ENCODE assay signal across 22 cellular contexts in genomic region chr16:82990155-82990554, GRCh38.
DNase-seq lines count a peak whose midpoint lies in the region; ATAC-seq, FAIRE-seq and TF ChIP-seq lines count a peak whose summit lies in the region.
"Had no signal": no experiment of that assay in that cellular context is flagged by ENCODE, and none has a peak within 500 bp of the region (broad histone marks: within the 10 kb centered on the region; RNA-seq: fewer than 3 reads in every experiment).

No MANE protein-coding gene starts in this region.

- WGBS in IMR-90 (ENCODE audit: extremely low coverage in 2 of 2, insufficient read length in 1 of 2), 2 experiments = no CpG with 5 or more reads among the region's 3 CpGs
- WGBS in neuronal stem cell (ENCODE audit: extremely low coverage in 2 of 2, insufficient read length in 2 of 2, insufficient replicate concordance in 1 of 2), 2 donors = no CpG with 5 or more reads among the region's 3 CpGs

- H3K9ac ChIP-seq in IMR-90 (ENCODE audit: low read depth, low read length) (no peak overlapping the region), keratinocyte (ENCODE audit: control insufficient read depth, extremely low read depth, insufficient read depth, low read length) (no peak overlapping the region), neuronal stem cell (ENCODE audit: low read depth, low read length, poor library complexity) (no peak overlapping the region)

- no peak overlapping the region for H2BK20ac ChIP-seq in IMR-90 (ENCODE audit: low read depth, low read length)

- no peak overlapping the region for H2AK9ac ChIP-seq in IMR-90 (replicated peaks; ENCODE audit: low read depth, low read length, poor library complexity)

- in situ Hi-C loops in IMR-90 (cut with MboI; ENCODE audit: low sequenced_read_pairs) (no loop called here), ACHN (cut with HindIII; ENCODE audit: low pct_ligation_motif_present, low pct_unique_long_range_greater_than_20kb, low sequenced_read_pairs) (no loop called here)

- H4K20me1 ChIP-seq in IMR-90 (ENCODE audit: insufficient read depth, low read length) (no peaks in the 10 kb centered on the region), keratinocyte (ENCODE audit: control insufficient read depth, extremely low read depth, insufficient read depth, low read length) (no peaks in the 10 kb centered on the region)

- H3K9me1 ChIP-seq in IMR-90 (ENCODE audit: insufficient read depth, low read length) (peaks cover 5% of the 10 kb centered on the region), keratinocyte (ENCODE audit: control insufficient read depth, extremely low read depth, insufficient read depth, low read length) (no peaks in the 10 kb centered on the region)

- no peak overlapping the region for H4K91ac ChIP-seq in IMR-90 (ENCODE audit: insufficient read depth, low read depth, low read length)
- no peak overlapping the region for H4K91ac ChIP-seq in neuronal stem cell (ENCODE audit: low read depth, low read length, poor library complexity)

- no peak for TF ChIP-seq CTCF in IMR-90 (conservative IDR thresholded peaks at IDR 0.05; ENCODE audit: low read depth, low read length)
- TF ChIP-seq CTCF in choroid plexus epithelial cell (conservative IDR thresholded peaks at IDR 0.05; ENCODE audit: low read depth, low read length) = no peak
- no peak for TF ChIP-seq CTCF in keratinocyte (optimal IDR thresholded peaks at IDR 0.05 in 1 of 3, IDR thresholded peaks at IDR 0.05 in 1 of 3, conservative IDR thresholded peaks at IDR 0.05 in 1 of 3; ENCODE audit: extremely low read depth in 1 of 3, insufficient read depth in 2 of 3, low read length in 3 of 3)

- no peak overlapping the region for H2BK15ac ChIP-seq in IMR-90 (ENCODE audit: low read depth, low read length)
- no peak overlapping the region for H2BK15ac ChIP-seq in neuronal stem cell (ENCODE audit: low read length)

- H2AK5ac ChIP-seq in IMR-90 (ENCODE audit: low read depth, low read length) = no peak overlapping the region
- H2AK5ac ChIP-seq in neuronal stem cell (ENCODE audit: low read depth, low read length) = no peak overlapping the region

- peaks cover 2% of the 10 kb centered on the region for H3K4me1 ChIP-seq in IMR-90 (ENCODE audit: control insufficient read depth, insufficient read depth, low read length)
- H3K4me1 ChIP-seq in keratinocyte (ENCODE audit: control insufficient read depth, extremely low read depth, insufficient read depth, low read length) = no peaks in the 10 kb centered on the region
- H3K4me1 ChIP-seq in neuronal stem cell (ENCODE audit: control insufficient read depth in 2 of 2, insufficient read depth in 1 of 2, low read depth in 1 of 2, low read length in 2 of 2) = no peaks in the 10 kb centered on the region
- H3K4me1 ChIP-seq: right lobe of liver had no signal

- dilution Hi-C loops in IMR-90 (cut with HindIII; ENCODE audit: low sequenced_read_pairs, unreplicated experiment) = no loop called here
- dilution Hi-C loops in keratinocyte (cut with MboI; ENCODE audit: extremely low pct_ligation_motif_present, low sequenced_read_pairs) = no loop called here

- 0 out of 2 replicates have a peak, but pooled peaks have one; percentile 4 for TF ChIP-seq RAD21 in IMR-90 (IDR thresholded peaks at IDR 0.05; ENCODE audit: low read length)

- no peak overlapping the region for H3K14ac ChIP-seq in IMR-90 (replicated peaks; ENCODE audit: low read depth, low read length)
- H3K14ac ChIP-seq in neuronal stem cell (ENCODE audit: low read length) = no peak overlapping the region

- peak; percentile 16 for DNase-seq in AG08396 (ENCODE audit: low spot score)
- peak; percentile 83 for DNase-seq in IMR-90
- peak; percentile 44 for DNase-seq in choroid plexus epithelial cell (ENCODE audit: low read depth)
- no peak for DNase-seq in keratinocyte (ENCODE audit: low read depth, low spot score)
- no peak for DNase-seq in neuronal stem cell (ENCODE audit: low spot score)
- DNase-seq in OCI-M2 (lab: John Stamatoyannopoulos, UW; ENCODE audit: unreplicated experiment) = no peak
- no peak for DNase-seq in ACHN
- DNase-seq in NCI-H2196 treated with DMSO at 0.1 percent for 48 hours (lab: John Stamatoyannopoulos, UW; ENCODE audit: unreplicated experiment) = no peak
- DNase-seq: activated CD4-positive, alpha-beta T cell treated with anti-CD3 and anti-CD28 coated beads, Interleukin-2, amount 10 ng/mL, durations not matched to agents 24 days and 14 days; activated CD8-positive, alpha-beta memory T cell treated with anti-CD3 and anti-CD28 coated beads, Interleukin-2, amount 50 U/mL, for 4 hours; activated gamma-delta T cell; AML-193; anterior cingulate cortex; Caco-2; GDM1; NCI-H1092 treated with DMSO at 0.1 percent for 48 hours; NCI-H524; right lobe of liver; stimulated activated CD4-positive, alpha-beta T cell treated with anti-CD3 and anti-CD28 coated beads, Interleukin-2, amount 100 ng/mL, for 24 hours had no signal

- H2BK12ac ChIP-seq in neuronal stem cell (ENCODE audit: low read length) = no peak overlapping the region

- H3K4ac ChIP-seq in IMR-90 (ENCODE audit: low read depth, low read length) (no peak overlapping the region), neuronal stem cell (ENCODE audit: low read length) (no peak overlapping the region)

- peak; percentile 13 for FAIRE-seq in keratinocyte (lab: Jason Lieb, UNC)
- FAIRE-seq: GM12892, K562, urothelium cell line had no signal

- no peaks in the 10 kb centered on the region for H3K79me2 ChIP-seq in keratinocyte (ENCODE audit: control insufficient read depth, insufficient read depth, low read length)

- H3K23ac ChIP-seq in IMR-90 (ENCODE audit: low read depth, low read length) = no peak overlapping the region
- no peak overlapping the region for H3K23ac ChIP-seq in neuronal stem cell (ENCODE audit: low read depth, low read length, poor library complexity)

- no peak overlapping the region for H2BK5ac ChIP-seq in IMR-90 (ENCODE audit: low read depth, low read length, poor library complexity, severe bottlenecking)
- H2BK5ac ChIP-seq in neuronal stem cell (ENCODE audit: low read length) = no peak overlapping the region

- no peak overlapping the region for H4K5ac ChIP-seq in IMR-90 (ENCODE audit: low read depth, low read length)

- H2BK120ac ChIP-seq in IMR-90 (ENCODE audit: low read depth, low read length) (no peak overlapping the region), neuronal stem cell (ENCODE audit: low read depth, low read length) (no peak overlapping the region)

- no TSS peak for BruUV-seq in IMR-90 (replicated peaks; lab: Mats Ljungman, UMichigan)

- TF ChIP-seq POLR2A in IMR-90 (IDR thresholded peaks at IDR 0.05; ENCODE audit: low read depth, low read length) = no peak

- no peak overlapping the region for H4K8ac ChIP-seq in IMR-90 (ENCODE audit: low read depth in 2 of 2, low read length in 2 of 2)
- H4K8ac ChIP-seq in neuronal stem cell (ENCODE audit: low read depth, low read length) = no peak overlapping the region

- H3K18ac ChIP-seq in IMR-90 (ENCODE audit: low read depth, low read length) (no peak overlapping the region), neuronal stem cell (ENCODE audit: low read length) (no peak overlapping the region)

- no peak overlapping the region for H3K56ac ChIP-seq in IMR-90 (ENCODE audit: extremely low read depth, insufficient read depth, low read length)

- no peaks in the 10 kb centered on the region for H3K36me3 ChIP-seq in IMR-90 (ENCODE audit: control insufficient read depth, insufficient read depth, low read length)
- peaks cover under 1 to 4% of the 10 kb centered on the region in 2 experiments for H3K36me3 ChIP-seq in keratinocyte (ENCODE audit: control insufficient read depth in 2 of 2, extremely low read depth in 1 of 2, insufficient read depth in 2 of 2, low read length in 2 of 2)
- no peaks in the 10 kb centered on the region for H3K36me3 ChIP-seq in neuronal stem cell (replicated peaks in 1 of 2; ENCODE audit: control insufficient read depth in 2 of 2, insufficient read depth in 2 of 2, low read length in 2 of 2)
- H3K36me3 ChIP-seq: right lobe of liver had no signal

- H2AFZ ChIP-seq in IMR-90 (replicated peaks; ENCODE audit: low read length, poor library complexity) (no peak overlapping the region), keratinocyte (ENCODE audit: control insufficient read depth, low read length) (no peak overlapping the region), neuronal stem cell (ENCODE audit: low read length) (no peak overlapping the region)

- CTCF ChIA-PET in IMR-90 (lab: Yijun Ruan, JAX) = no interaction called here

- ATAC-seq in IMR-90 (ENCODE audit: low read depth) = peak; percentile 82
- ATAC-seq: K562, right lobe of liver had no signal

- POLR2A ChIA-PET in IMR-90 (lab: Charles Lee; ENCODE audit: unreplicated experiment) = no interaction called here

- peaks cover 6 to 9% of the 10 kb centered on the region in 2 experiments; a peak in 3 of 4 replicates for H3K79me1 ChIP-seq in IMR-90 (ENCODE audit: low read depth in 1 of 2, low read length in 2 of 2)
- no peaks in the 10 kb centered on the region for H3K79me1 ChIP-seq in neuronal stem cell (ENCODE audit: low read depth, low read length)

- no peak overlapping the region for H3K27ac ChIP-seq in IMR-90 (ENCODE audit: insufficient read depth, low read length)
- no peak overlapping the region for H3K27ac ChIP-seq in keratinocyte (ENCODE audit: control insufficient read depth, insufficient read depth, low read length)
- no peak overlapping the region for H3K27ac ChIP-seq in neuronal stem cell (replicated peaks; ENCODE audit: low read length)
- H3K27ac ChIP-seq: right lobe of liver had no signal

- H3K27me3 ChIP-seq in IMR-90 (ENCODE audit: control insufficient read depth, insufficient read depth, low read length) (no peaks in the 10 kb centered on the region), keratinocyte (ENCODE audit: control insufficient read depth, extremely low read depth, insufficient read depth, low read length) (no peaks in the 10 kb centered on the region), neuronal stem cell (ENCODE audit: control insufficient read depth in 3 of 3, insufficient read depth in 3 of 3, low read depth in 1 of 3, low read length in 3 of 3) (no peaks in the 10 kb centered on the region)
- H3K27me3 ChIP-seq: right lobe of liver had no signal

- H3K4me3 ChIP-seq in IMR-90 (ENCODE audit: insufficient read depth, low read depth, low read length) (no peak overlapping the region), choroid plexus epithelial cell (ENCODE audit: low read depth, low read length) (no peak overlapping the region), keratinocyte (ENCODE audit: control insufficient read depth in 2 of 3, extremely low read depth in 1 of 3, insufficient read depth in 2 of 3, low read depth in 1 of 3, low read length in 3 of 3) (no peak overlapping the region), neuronal stem cell (ENCODE audit: low read length in 2 of 2) (no peak overlapping the region)
- H3K4me3 ChIP-seq: K562, right lobe of liver had no signal

- intact Hi-C loops in IMR-90 (cut with micrococcal nuclease) = loop anchor here (10.0 kb wide), 1 partner anchor 355 kb away; no protein-coding TSS in a partner anchor

- H3K4me2 ChIP-seq in IMR-90 (ENCODE audit: low read depth, low read length) (no peak overlapping the region), keratinocyte (ENCODE audit: control insufficient read depth, extremely low read depth, insufficient read depth, low read depth, low read length) (no peak overlapping the region), neuronal stem cell (ENCODE audit: insufficient read depth, low read length, poor library complexity, severe bottlenecking) (no peak overlapping the region)

- no peaks in the 10 kb centered on the region for H3K9me3 ChIP-seq in IMR-90 (ENCODE audit: control insufficient read depth, insufficient read depth, low read length)
- H3K9me3 ChIP-seq in keratinocyte (ENCODE audit: control insufficient read depth, low read depth, low read length) = no peaks in the 10 kb centered on the region
- no peaks in the 10 kb centered on the region for H3K9me3 ChIP-seq in neuronal stem cell (replicated peaks in 1 of 2; ENCODE audit: control insufficient read depth in 2 of 2, insufficient read depth in 1 of 2, low read depth in 1 of 2, low read length in 2 of 2)
- H3K9me3 ChIP-seq: Caco-2, right lobe of liver had no signal

Comparison
In these comparisons a context has a peak if more than half of its experiments do, and no peak if none do; other contexts are left out.
1. DNase-seq: peak in AG08396 (single experiment), IMR-90 (single experiment) and choroid plexus epithelial cell (single experiment); none in keratinocyte (single experiment), neuronal stem cell (single experiment), OCI-M2 (single experiment), ACHN (single experiment) and NCI-H2196 treated with DMSO at 0.1 percent for 48 hours (single experiment).